In the genomic region with DNA sequence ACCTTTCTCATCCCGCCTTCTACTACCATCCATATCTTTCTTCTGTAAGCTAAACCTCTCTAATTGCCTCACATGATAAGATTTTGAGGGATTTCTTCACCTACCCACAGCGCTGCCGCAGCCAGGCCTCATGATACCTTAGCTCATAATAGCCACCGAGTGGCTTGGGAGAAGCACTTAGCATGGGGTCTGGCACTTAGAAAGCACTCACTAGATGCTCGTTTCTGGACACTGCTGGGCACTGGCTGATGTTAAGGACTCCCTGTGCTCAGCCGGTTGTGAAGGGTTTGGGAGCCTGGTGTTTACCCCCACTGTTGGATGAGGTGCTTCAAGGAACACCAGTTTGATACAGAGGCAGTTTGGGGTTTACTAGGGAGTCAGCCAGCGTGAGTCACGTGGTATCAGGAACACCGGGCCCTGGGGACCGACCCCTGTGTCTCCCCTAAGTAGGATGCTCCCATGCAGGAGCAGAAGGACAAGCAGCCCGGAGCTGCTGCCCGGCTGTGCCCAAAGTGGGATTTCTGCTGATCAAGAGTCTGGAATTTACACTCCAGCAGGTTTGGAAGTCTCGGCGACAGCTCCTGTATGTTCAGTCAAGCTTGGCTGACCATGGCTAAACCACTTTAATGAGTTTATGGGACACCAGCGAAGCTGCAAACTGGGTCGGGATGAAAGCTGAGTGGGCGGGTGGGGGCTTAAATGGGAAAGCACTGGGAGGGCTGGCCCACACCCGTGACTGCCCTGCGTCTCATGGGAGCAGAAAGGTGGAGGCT, we compare ENCODE assay signal across 10 cellular contexts.
DNase-seq lines count a peak whose midpoint lies in the region; ATAC-seq lines count a peak whose summit lies in the region.
"Had no signal": no experiment of that assay in that cellular context is flagged by ENCODE, and none has a peak within 500 bp of the region (broad histone marks: within the 10 kb centered on the region; RNA-seq: fewer than 3 reads in every experiment).

No MANE protein-coding gene starts in this region.

- POLR2A ChIA-PET in activated CD4-positive, alpha-beta T cell treated with anti-CD3 and anti-CD28 coated beads for 36 hours (lab: Charles Lee): no interaction called here

- no peak for DNase-seq in activated naive CD8-positive, alpha-beta T cell treated with anti-CD3 and anti-CD28 coated beads for 36 hours
- DNase-seq in activated naive CD8-positive, alpha-beta T cell treated with anti-CD3 and anti-CD28 coated beads, Interleukin-2, amount 50 U/mL, for 24 hours: no peak
- DNase-seq in NCI-H526 treated with DMSO at 0.1 percent for 48 hours (lab: John Stamatoyannopoulos, UW): peak; percentile 31
- DNase-seq in kidney glomerular epithelial cell (lab: John Stamatoyannopoulos, UW): peak; percentile 84
- DNase-seq in stimulated activated naive B cell treated with anti-CD40 and anti-IgM and Interleukin-4, amounts not matched to agents 10 μg/mL and 1 μg/mL and 100 μg/mL, for 72 hours: no peak
- no peak for DNase-seq in activated CD4-positive, alpha-beta T cell treated with anti-CD3 and anti-CD28 coated beads for 36 hours
- DNase-seq in NCI-H1436 treated with DMSO at 0.1 percent for 48 hours (lab: John Stamatoyannopoulos, UW): no peak
- no peak for DNase-seq in activated T-cell treated with anti-CD3 and anti-CD28 coated beads, Interleukin-2, amount 50 U/mL, for 48 hours
- DNase-seq: COR-L47, MM.1S had no signal

- no peak overlapping the region for H3K4me3 Mint-ChIP-seq in activated naive CD8-positive, alpha-beta T cell treated with anti-CD3 and anti-CD28 coated beads for 36 hours
- no peak overlapping the region for H3K4me3 Mint-ChIP-seq in activated naive CD8-positive, alpha-beta T cell treated with anti-CD3 and anti-CD28 coated beads, Interleukin-2, amount 50 U/mL, for 24 hours
- peak overlapping the region in 1 of 2 donors; percentile 47 for H3K4me3 Mint-ChIP-seq in stimulated activated naive B cell treated with anti-CD40 and anti-IgM and Interleukin-4, amounts not matched to agents 10 μg/mL and 1 μg/mL and 100 μg/mL, for 72 hours
- no peak overlapping the region for H3K4me3 Mint-ChIP-seq in activated CD4-positive, alpha-beta T cell treated with anti-CD3 and anti-CD28 coated beads for 36 hours

- H3K4me1 Mint-ChIP-seq in activated naive CD8-positive, alpha-beta T cell treated with anti-CD3 and anti-CD28 coated beads for 36 hours: peaks cover 47% of the 10 kb centered on the region
- H3K4me1 Mint-ChIP-seq in activated naive CD8-positive, alpha-beta T cell treated with anti-CD3 and anti-CD28 coated beads, Interleukin-2, amount 50 U/mL, for 24 hours: peaks cover 56% of the 10 kb centered on the region
- H3K4me1 Mint-ChIP-seq in stimulated activated naive B cell treated with anti-CD40 and anti-IgM and Interleukin-4, amounts not matched to agents 10 μg/mL and 1 μg/mL and 100 μg/mL, for 72 hours: peaks cover 59 to 83% of the 10 kb centered on the region in 2 donors
- peaks cover 49% of the 10 kb centered on the region for H3K4me1 Mint-ChIP-seq in activated CD4-positive, alpha-beta T cell treated with anti-CD3 and anti-CD28 coated beads for 36 hours

- peak overlapping the region; percentile 55 for H3K27ac Mint-ChIP-seq in activated naive CD8-positive, alpha-beta T cell treated with anti-CD3 and anti-CD28 coated beads for 36 hours
- no peak overlapping the region for H3K27ac Mint-ChIP-seq in activated naive CD8-positive, alpha-beta T cell treated with anti-CD3 and anti-CD28 coated beads, Interleukin-2, amount 50 U/mL, for 24 hours
- peak overlapping the region; percentile 32 for H3K27ac Mint-ChIP-seq in stimulated activated naive B cell treated with anti-CD40 and anti-IgM and Interleukin-4, amounts not matched to agents 10 μg/mL and 1 μg/mL and 100 μg/mL, for 72 hours
- no peak overlapping the region for H3K27ac Mint-ChIP-seq in activated CD4-positive, alpha-beta T cell treated with anti-CD3 and anti-CD28 coated beads for 36 hours

- CTCF ChIA-PET in activated CD4-positive, alpha-beta T cell treated with anti-CD3 and anti-CD28 coated beads for 36 hours (lab: Charles Lee): interaction anchor here (1.1 to 2.1 kb wide), 2 partner anchors 10 to 20 kb away, joined by 3 to 6 read pairs; no protein-coding TSS in a partner anchor

- no peaks in the 10 kb centered on the region for H3K9me3 Mint-ChIP-seq in activated naive CD8-positive, alpha-beta T cell treated with anti-CD3 and anti-CD28 coated beads for 36 hours
- no peaks in the 10 kb centered on the region for H3K9me3 Mint-ChIP-seq in activated naive CD8-positive, alpha-beta T cell treated with anti-CD3 and anti-CD28 coated beads, Interleukin-2, amount 50 U/mL, for 24 hours
- H3K9me3 Mint-ChIP-seq in stimulated activated naive B cell treated with anti-CD40 and anti-IgM and Interleukin-4, amounts not matched to agents 10 μg/mL and 1 μg/mL and 100 μg/mL, for 72 hours: no peaks in the 10 kb centered on the region
- no peaks in the 10 kb centered on the region for H3K9me3 Mint-ChIP-seq in activated CD4-positive, alpha-beta T cell treated with anti-CD3 and anti-CD28 coated beads for 36 hours (ENCODE audit: low read depth)

- peaks cover 4% of the 10 kb centered on the region for H3K36me3 Mint-ChIP-seq in activated naive CD8-positive, alpha-beta T cell treated with anti-CD3 and anti-CD28 coated beads for 36 hours
- no peaks in the 10 kb centered on the region for H3K36me3 Mint-ChIP-seq in activated naive CD8-positive, alpha-beta T cell treated with anti-CD3 and anti-CD28 coated beads, Interleukin-2, amount 50 U/mL, for 24 hours (ENCODE audit: low read depth)
- H3K36me3 Mint-ChIP-seq in stimulated activated naive B cell treated with anti-CD40 and anti-IgM and Interleukin-4, amounts not matched to agents 10 μg/mL and 1 μg/mL and 100 μg/mL, for 72 hours: peaks cover 10 to 17% of the 10 kb centered on the region in 2 donors
- peaks cover 2% of the 10 kb centered on the region for H3K36me3 Mint-ChIP-seq in activated CD4-positive, alpha-beta T cell treated with anti-CD3 and anti-CD28 coated beads for 36 hours (ENCODE audit: low read depth)

- H3K27me3 Mint-ChIP-seq in activated naive CD8-positive, alpha-beta T cell treated with anti-CD3 and anti-CD28 coated beads for 36 hours: no peaks in the 10 kb centered on the region
- H3K27me3 Mint-ChIP-seq in activated naive CD8-positive, alpha-beta T cell treated with anti-CD3 and anti-CD28 coated beads, Interleukin-2, amount 50 U/mL, for 24 hours: no peaks in the 10 kb centered on the region
- no peaks in the 10 kb centered on the region for H3K27me3 Mint-ChIP-seq in stimulated activated naive B cell treated with anti-CD40 and anti-IgM and Interleukin-4, amounts not matched to agents 10 μg/mL and 1 μg/mL and 100 μg/mL, for 72 hours
- no peaks in the 10 kb centered on the region for H3K27me3 Mint-ChIP-seq in activated CD4-positive, alpha-beta T cell treated with anti-CD3 and anti-CD28 coated beads for 36 hours

- intact Hi-C loops in activated CD4-positive, alpha-beta T cell treated with anti-CD3 and anti-CD28 coated beads for 36 hours (cut with DNase I, micrococcal nuclease): no loop called here

- ATAC-seq in activated naive CD8-positive, alpha-beta T cell treated with anti-CD3 and anti-CD28 coated beads, Interleukin-2, amount 50 U/mL, for 24 hours: no peak
- ATAC-seq in stimulated activated naive B cell treated with anti-CD40 and anti-IgM and Interleukin-4, amounts not matched to agents 10 μg/mL and 1 μg/mL and 100 μg/mL, for 72 hours (replicated peaks): no peak
- no peak for ATAC-seq in activated CD4-positive, alpha-beta T cell treated with anti-CD3 and anti-CD28 coated beads for 36 hours

Comparison
In these comparisons a context has a peak if more than half of its experiments do, and no peak if none do; other contexts are left out.
1. H3K27ac Mint-ChIP-seq: peak in activated naive CD8-positive, alpha-beta T cell treated with anti-CD3 and anti-CD28 coated beads for 36 hours (single experiment) and stimulated activated naive B cell treated with anti-CD40 and anti-IgM and Interleukin-4, amounts not matched to agents 10 μg/mL and 1 μg/mL and 100 μg/mL, for 72 hours (single experiment); none in activated naive CD8-positive, alpha-beta T cell treated with anti-CD3 and anti-CD28 coated beads, Interleukin-2, amount 50 U/mL, for 24 hours (single experiment) and activated CD4-positive, alpha-beta T cell treated with anti-CD3 and anti-CD28 coated beads for 36 hours (single experiment).
2. DNase-seq: peak in NCI-H526 treated with DMSO at 0.1 percent for 48 hours (single experiment) and kidney glomerular epithelial cell (single experiment); none in activated naive CD8-positive, alpha-beta T cell treated with anti-CD3 and anti-CD28 coated beads for 36 hours (single experiment), activated naive CD8-positive, alpha-beta T cell treated with anti-CD3 and anti-CD28 coated beads, Interleukin-2, amount 50 U/mL, for 24 hours (single experiment), stimulated activated naive B cell treated with anti-CD40 and anti-IgM and Interleukin-4, amounts not matched to agents 10 μg/mL and 1 μg/mL and 100 μg/mL, for 72 hours (single experiment), activated CD4-positive, alpha-beta T cell treated with anti-CD3 and anti-CD28 coated beads for 36 hours (single experiment), NCI-H1436 treated with DMSO at 0.1 percent for 48 hours (single experiment) and activated T-cell treated with anti-CD3 and anti-CD28 coated beads, Interleukin-2, amount 50 U/mL, for 48 hours (0 of 2).